1 cellular context compared by ENCODE assay signal in genomic region chr19:43488179-43488578, GRCh38.
TF ChIP-seq lines count a peak whose summit lies in the region.

No MANE protein-coding gene starts in this region.

TF ChIP-seq in WTC11, 78 proteins besides CTCF, POLR2A, EP300 and RAD21 (continued from another document):
- TF ChIP-seq USF2 (CRISPR knock-in tag; IDR thresholded peaks at IDR 0.05) (no peak), ARID4B (CRISPR knock-in tag; IDR thresholded peaks at IDR 0.05; ENCODE audit: borderline replicate concordance) (no peak), NR2C2 (CRISPR knock-in tag; IDR thresholded peaks at IDR 0.05) (no peak), ESRRA (CRISPR knock-in tag; IDR thresholded peaks at IDR 0.05; ENCODE audit: borderline replicate concordance) (no peak), NR1H2 (CRISPR knock-in tag; IDR thresholded peaks at IDR 0.05) (no peak), GABPB1 (CRISPR knock-in tag; IDR thresholded peaks at IDR 0.05) (no peak)
